Comparison of ENCODE assay signal across 17 cellular contexts in the genomic region with DNA sequence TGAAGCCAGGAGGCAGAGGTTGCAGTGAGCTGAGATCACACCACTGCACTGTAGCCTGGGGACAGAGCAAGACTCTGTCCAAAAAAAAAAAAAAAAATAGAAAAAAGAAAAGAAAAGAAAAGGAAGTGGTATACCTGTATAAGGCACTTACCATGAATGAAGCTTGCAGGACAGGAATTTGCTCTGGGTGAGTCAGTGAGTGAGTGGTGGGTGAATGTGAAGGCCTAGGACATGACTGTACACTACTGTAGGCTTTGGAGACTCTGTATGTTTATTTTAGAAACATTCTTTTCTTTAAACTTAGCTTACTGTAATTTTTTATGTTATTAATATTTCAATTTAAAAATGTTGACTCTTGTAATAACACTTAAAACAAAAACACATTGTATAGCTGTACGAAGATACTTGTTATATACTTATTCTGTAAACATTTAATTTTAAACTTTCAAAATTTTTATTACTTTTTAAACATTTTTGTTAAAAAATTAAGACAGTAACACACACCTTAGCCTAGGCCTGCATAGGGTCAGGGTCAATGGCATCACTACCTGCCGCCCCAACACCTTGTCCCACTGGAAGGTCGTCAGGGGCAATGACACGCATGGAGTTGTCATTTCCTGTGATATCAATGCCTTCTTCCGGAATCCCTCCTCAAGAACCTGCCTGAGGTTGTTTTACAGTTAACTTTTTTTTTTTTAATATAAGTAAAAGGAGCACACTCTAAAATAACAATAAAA.
DNase-seq lines count a peak whose midpoint lies in the region; ATAC-seq, FAIRE-seq and TF ChIP-seq lines count a peak whose summit lies in the region.
"Had no signal": no experiment of that assay in that cellular context is flagged by ENCODE, and none has a peak within 500 bp of the region (broad histone marks: within the 10 kb centered on the region; RNA-seq: fewer than 3 reads in every experiment).

No MANE protein-coding gene starts in this region.

- H3K9ac ChIP-seq in astrocyte (ENCODE audit: low read length): no peak overlapping the region
- H3K9ac ChIP-seq: BLaER1 treated with 17β-estradiol and CSF1 and Interleukin-3, amounts not matched to agents 10 nM and 100 nM had no signal

- peak overlapping the region; percentile 92 for H3K27ac ChIP-seq in astrocyte (ENCODE audit: low read depth, low read length)
- H3K27ac ChIP-seq: BLaER1 treated with 17β-estradiol and CSF1 and Interleukin-3, amounts not matched to agents 10 nM and 100 nM; esophagus squamous epithelium; RWPE1 had no signal

- FAIRE-seq in astrocyte (lab: Jason Lieb, UNC): peak; percentile 56
- FAIRE-seq: GM18507, small intestine had no signal

- H3K27ac Mint-ChIP-seq in astrocyte (ENCODE audit: unreplicated experiment): no peak overlapping the region
- H3K27ac Mint-ChIP-seq: dendritic cell treated with granulocyte-macrophage colony-stimulating factor and Interleukin-4, amounts not matched to agents 40 ng/mL and 50 ng/mL, for 4 days; T-helper 17 cell had no signal

- no peaks in the 10 kb centered on the region for H3K36me3 Mint-ChIP-seq in astrocyte (ENCODE audit: low read depth, unreplicated experiment)

- no peak overlapping the region for H3K4me3 ChIP-seq in astrocyte (ENCODE audit: insufficient read depth, low read depth, low read length)
- no peak overlapping the region for H3K4me3 ChIP-seq in fibroblast of villous mesenchyme (ENCODE audit: low read depth, low read length)
- H3K4me3 ChIP-seq: BLaER1 treated with 17β-estradiol and CSF1 and Interleukin-3, amounts not matched to agents 10 nM and 100 nM; esophagus squamous epithelium had no signal

- no peak for TF ChIP-seq CTCF in astrocyte (IDR thresholded peaks at IDR 0.05; ENCODE audit: insufficient read depth, low read depth, low read length)
- TF ChIP-seq CTCF in fibroblast of villous mesenchyme (IDR thresholded peaks at IDR 0.05; ENCODE audit: insufficient read depth, low read depth, low read length): no peak

- H4K20me1 ChIP-seq in astrocyte (ENCODE audit: insufficient read depth, low read length): no peaks in the 10 kb centered on the region
- H4K20me1 ChIP-seq: BLaER1 treated with 17β-estradiol and CSF1 and Interleukin-3, amounts not matched to agents 10 nM and 100 nM had no signal

- H3K9me3 Mint-ChIP-seq in astrocyte (ENCODE audit: unreplicated experiment): peaks cover 7% of the 10 kb centered on the region
- H3K9me3 Mint-ChIP-seq: dendritic cell treated with granulocyte-macrophage colony-stimulating factor and Interleukin-4, amounts not matched to agents 40 ng/mL and 50 ng/mL, for 4 days had no signal

- peaks cover 11% of the 10 kb centered on the region for H3K4me1 Mint-ChIP-seq in astrocyte (ENCODE audit: low read depth, unreplicated experiment)
- H3K4me1 Mint-ChIP-seq: T-helper 17 cell had no signal

- H3K4me2 ChIP-seq in astrocyte (ENCODE audit: low read length): peak overlapping the region; percentile 41
- H3K4me2 ChIP-seq: BLaER1 treated with 17β-estradiol and CSF1 and Interleukin-3, amounts not matched to agents 10 nM and 100 nM had no signal

- no peaks in the 10 kb centered on the region for H3K27me3 Mint-ChIP-seq in astrocyte (ENCODE audit: low read depth, unreplicated experiment)
- H3K27me3 Mint-ChIP-seq: dendritic cell treated with granulocyte-macrophage colony-stimulating factor and Interleukin-4, amounts not matched to agents 40 ng/mL and 50 ng/mL, for 4 days had no signal

- H3K79me2 ChIP-seq in astrocyte (ENCODE audit: insufficient read depth, low read length): no peaks in the 10 kb centered on the region

- H3K4me3 Mint-ChIP-seq in astrocyte (ENCODE audit: unreplicated experiment): no peak overlapping the region
- H3K4me3 Mint-ChIP-seq: dendritic cell treated with granulocyte-macrophage colony-stimulating factor and Interleukin-4, amounts not matched to agents 40 ng/mL and 50 ng/mL, for 4 days; T-helper 17 cell had no signal

- H3K36me3 ChIP-seq in astrocyte (ENCODE audit: insufficient read depth, low read length): no peaks in the 10 kb centered on the region
- H3K36me3 ChIP-seq: BLaER1 treated with 17β-estradiol and CSF1 and Interleukin-3, amounts not matched to agents 10 nM and 100 nM; esophagus squamous epithelium had no signal

- no peaks in the 10 kb centered on the region for H3K27me3 ChIP-seq in astrocyte (ENCODE audit: insufficient read depth, low read length)
- H3K27me3 ChIP-seq: BLaER1 treated with 17β-estradiol and CSF1 and Interleukin-3, amounts not matched to agents 10 nM and 100 nM; esophagus squamous epithelium had no signal

- DNase-seq in HS-5 (ENCODE audit: low read depth): peak; percentile 24
- DNase-seq in astrocyte (ENCODE audit: low read depth): peak; percentile 82
- DNase-seq in fibroblast of villous mesenchyme (ENCODE audit: low read depth): peak; percentile 30
- peak; percentile 38 for DNase-seq in stromal cell of bone marrow (ENCODE audit: low read depth)
- DNase-seq in cardiac septum (ENCODE audit: low spot score): no peak
- DNase-seq: activated CD4-positive, CD25-positive, alpha-beta regulatory T cell treated with anti-CD3 and anti-CD28 coated beads, Interleukin-2, amount 50 U/mL, for 72 hours; esophagus squamous epithelium; NCI-H1092; NCI-H82; small intestine; T-helper 17 cell had no signal

- ATAC-seq in HG03521 (IDR thresholded peaks at IDR 0.05; ENCODE audit: unreplicated experiment) (no peak), esophagus mucosa (no peak)
- ATAC-seq: T-helper 17 cell had no signal

- intact Hi-C loops in cardiac septum (cut with DNase I): no loop called here

- H2AFZ ChIP-seq in astrocyte (ENCODE audit: low read depth, low read length): no peak overlapping the region

- H3K9me3 ChIP-seq in astrocyte (ENCODE audit: insufficient read depth, low read depth, low read length): no peaks in the 10 kb centered on the region
- H3K9me3 ChIP-seq: BLaER1 treated with 17β-estradiol and CSF1 and Interleukin-3, amounts not matched to agents 10 nM and 100 nM; esophagus squamous epithelium had no signal

- H3K4me1 ChIP-seq in astrocyte (ENCODE audit: insufficient read depth, low read length): peaks cover 11% of the 10 kb centered on the region
- H3K4me1 ChIP-seq: esophagus squamous epithelium had no signal
